ENCODE assay signal across 20 cellular contexts in genomic region chr10:101550965-101551364, GRCh38.
"Had no signal": no experiment of that assay in that cellular context is flagged by ENCODE, and none has a peak within 500 bp of the region (broad histone marks: within the 10 kb centered on the region; RNA-seq: fewer than 3 reads in every experiment).

No MANE protein-coding gene starts in this region.

- H3K27me3 Mint-ChIP-seq: natural killer cell treated with Interleukin-12 subunit alpha and Interleukin-12 subunit beta and Interleukin-15 and Interleukin-18, amount 100 ng/mL, for 72 hours had no signal

- H3K9ac ChIP-seq: neural progenitor cell had no signal

- H3K4me3 ChIP-seq: gastrocnemius medialis, heart right ventricle, neural progenitor cell, ovary, right atrium auricular region, sigmoid colon, skin epidermis, stomach, thoracic aorta, transverse colon had no signal

- H3K27me3 ChIP-seq: gastrocnemius medialis, heart right ventricle, neural progenitor cell, ovary, right atrium auricular region, sigmoid colon, stomach, transverse colon had no signal

- H3K9me3 Mint-ChIP-seq: natural killer cell treated with Interleukin-12 subunit alpha and Interleukin-12 subunit beta and Interleukin-15 and Interleukin-18, amount 100 ng/mL, for 72 hours; neural progenitor cell had no signal

- H2AFZ ChIP-seq: neural progenitor cell had no signal

- H3K27ac ChIP-seq: neural progenitor cell, ovary, right atrium auricular region, sigmoid colon, skin epidermis, stomach, thoracic aorta, transverse colon had no signal

- H3K36me3 ChIP-seq: neural progenitor cell, ovary, right atrium auricular region had no signal

- ATAC-seq: esophagus mucosa, gastrocnemius medialis, left lobe of liver had no signal

- H3K4me1 ChIP-seq: neural progenitor cell had no signal

- H3K9me3 ChIP-seq: gastrocnemius medialis, heart right ventricle, ovary, right atrium auricular region, sigmoid colon, stomach, thoracic aorta, transverse colon had no signal

- DNase-seq: effector memory CD4-positive, alpha-beta T cell; gastrocnemius medialis; heart right ventricle; hypothalamus; islet precursor cell; nucleus accumbens; ovary; sigmoid colon; stimulated activated CD4-positive, alpha-beta T cell treated with anti-CD3 and anti-CD28 coated beads, Interleukin-2, amount 100 ng/mL, for 24 hours; stomach; substantia nigra; transverse colon had no signal

- H3K27ac Mint-ChIP-seq: mesothelial cell of epicardium; natural killer cell treated with Interleukin-12 subunit alpha and Interleukin-12 subunit beta and Interleukin-15 and Interleukin-18, amount 100 ng/mL, for 72 hours; neural progenitor cell had no signal

- H3K4me2 ChIP-seq: neural progenitor cell had no signal

- H3K4me3 Mint-ChIP-seq: mesothelial cell of epicardium; natural killer cell treated with Interleukin-12 subunit alpha and Interleukin-12 subunit beta and Interleukin-15 and Interleukin-18, amount 100 ng/mL, for 72 hours; neural progenitor cell had no signal
